1 cellular context compared by ENCODE assay signal in the genomic region with DNA sequence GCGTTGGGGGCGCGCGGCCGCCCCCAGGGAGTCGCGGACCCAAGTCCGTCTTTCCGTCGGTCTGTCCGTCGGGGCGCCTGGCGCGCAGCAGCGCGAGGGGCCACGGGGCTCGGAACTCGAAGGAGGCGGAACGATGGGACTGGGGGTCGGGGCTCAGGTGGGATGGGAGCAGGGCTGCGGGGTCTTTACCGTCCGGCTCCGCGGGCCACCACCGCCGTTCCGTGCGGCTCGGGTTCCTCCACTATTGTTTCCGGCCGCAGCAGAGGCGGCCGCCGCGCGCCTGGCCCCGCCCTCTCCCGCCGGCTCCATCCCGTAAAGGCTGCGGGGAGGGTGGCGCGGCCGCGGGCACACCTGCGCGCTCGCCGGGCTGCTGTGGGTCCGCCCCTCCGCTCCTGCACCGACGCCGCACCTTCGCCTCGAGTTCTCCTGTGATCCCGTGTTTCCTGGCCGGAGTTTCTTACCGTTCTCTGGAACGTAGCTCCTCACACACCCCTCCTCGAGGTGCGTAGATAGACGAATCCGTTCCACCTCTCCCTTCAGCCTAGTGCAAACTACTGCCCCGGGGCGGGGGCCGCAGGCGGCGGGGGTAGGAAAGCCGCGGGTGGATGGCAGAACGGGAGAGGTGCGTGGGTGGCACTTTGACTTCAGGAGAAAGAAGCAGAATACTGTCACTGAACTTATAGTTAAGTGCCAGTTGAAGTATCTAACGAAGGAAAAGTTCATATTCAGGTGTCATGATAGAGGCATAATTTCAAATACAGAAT.
A peak's percentile ranks its signal among the peaks of the same experiment; 100 is the strongest.
TF ChIP-seq lines count a peak whose summit lies in the region.

A gene (minus strand): TSS at position 243 of the 764 bp plus-strand sequence. CDS start 1,038 bp downstream, outside the sequence.

TF ChIP-seq in HepG2, 621 proteins besides CTCF, POLR2A, EP300 and RAD21 (continued from another document and continues in another):
- TF ChIP-seq, protein P1, sequence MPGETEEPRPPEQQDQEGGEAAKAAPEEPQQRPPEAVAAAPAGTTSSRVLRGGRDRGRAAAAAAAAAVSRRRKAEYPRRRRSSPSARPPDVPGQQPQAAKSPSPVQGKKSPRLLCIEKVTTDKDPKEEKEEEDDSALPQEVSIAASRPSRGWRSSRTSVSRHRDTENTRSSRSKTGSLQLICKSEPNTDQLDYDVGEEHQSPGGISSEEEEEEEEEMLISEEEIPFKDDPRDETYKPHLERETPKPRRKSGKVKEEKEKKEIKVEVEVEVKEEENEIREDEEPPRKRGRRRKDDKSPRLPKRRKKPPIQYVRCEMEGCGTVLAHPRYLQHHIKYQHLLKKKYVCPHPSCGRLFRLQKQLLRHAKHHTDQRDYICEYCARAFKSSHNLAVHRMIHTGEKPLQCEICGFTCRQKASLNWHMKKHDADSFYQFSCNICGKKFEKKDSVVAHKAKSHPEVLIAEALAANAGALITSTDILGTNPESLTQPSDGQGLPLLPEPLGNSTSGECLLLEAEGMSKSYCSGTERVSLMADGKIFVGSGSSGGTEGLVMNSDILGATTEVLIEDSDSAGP (CRISPR knock-in tag; IDR thresholded peaks at IDR 0.05; ENCODE audit: borderline replicate concordance), result peak; percentile 56; the same call in 1 of the 2 replicates
- TF ChIP-seq ZNF335 (CRISPR knock-in tag; IDR thresholded peaks at IDR 0.05) (0 out of 2 replicates have a peak, but pooled peaks have one; percentile 37), THYN1 (CRISPR knock-in tag; IDR thresholded peaks at IDR 0.05; ENCODE audit: borderline replicate concordance, low read depth) (no peak), SUZ12 (IDR thresholded peaks at IDR 0.05; ENCODE audit: low read depth, low read length) (no peak), ZNF12 (CRISPR knock-in tag; IDR thresholded peaks at IDR 0.05) (no peak), ZBTB20 (CRISPR knock-in tag; IDR thresholded peaks at IDR 0.05; ENCODE audit: borderline replicate concordance, low read depth) (no peak), JUN (CRISPR knock-in tag; IDR thresholded peaks at IDR 0.05) (no peak), ZNF432 (CRISPR knock-in tag; IDR thresholded peaks at IDR 0.05; ENCODE audit: borderline replicate concordance) (no peak; the same call in 1 of the 2 replicates), NFYC (CRISPR knock-in tag; IDR thresholded peaks at IDR 0.05) (no peak), ZNF678 (CRISPR knock-in tag; IDR thresholded peaks at IDR 0.05) (no peak), RBM22 (optimal IDR thresholded peaks at IDR 0.05; ENCODE audit: low read length) (no peak), ADNP (CRISPR knock-in tag; IDR thresholded peaks at IDR 0.05) (no peak), TAF1 (CRISPR knock-in tag; IDR thresholded peaks at IDR 0.05) (peak; percentile 96), PRMT3 (CRISPR knock-in tag; IDR thresholded peaks at IDR 0.05; ENCODE audit: borderline replicate concordance, low read depth) (no peak), ZNF329 (CRISPR knock-in tag; IDR thresholded peaks at IDR 0.05; ENCODE audit: low read depth) (no peak), ZNF839 (CRISPR knock-in tag; IDR thresholded peaks at IDR 0.05; ENCODE audit: borderline replicate concordance) (no peak), AHR (CRISPR knock-in tag; IDR thresholded peaks at IDR 0.05) (0 out of 2 replicates have a peak, but pooled peaks have one; percentile 47), IRX3 (CRISPR knock-in tag; IDR thresholded peaks at IDR 0.05; ENCODE audit: borderline replicate concordance, low read depth) (no peak), CREB1 (IDR thresholded peaks at IDR 0.05) (peak; percentile 31; the same call in 1 of the 2 replicates), CREB1 (CRISPR knock-in tag; IDR thresholded peaks at IDR 0.05) (no peak), SKI (IDR thresholded peaks at IDR 0.05; ENCODE audit: partially characterized antibody) (no peak), TP53 (CRISPR knock-in tag; conservative IDR thresholded peaks at IDR 0.05) (no peak), ZNF20 (CRISPR knock-in tag; IDR thresholded peaks at IDR 0.05) (no peak), ZNF781 (CRISPR knock-in tag; IDR thresholded peaks at IDR 0.05; ENCODE audit: borderline replicate concordance, not compliant biosample characterization) (no peak), ZFX (CRISPR knock-in tag; IDR thresholded peaks at IDR 0.05; ENCODE audit: low read depth) (peak; percentile 78), JARID2 (CRISPR knock-in tag; IDR thresholded peaks at IDR 0.05; ENCODE audit: insufficient replicate concordance) (no peak), ZNF788 (CRISPR knock-in tag; IDR thresholded peaks at IDR 0.05; ENCODE audit: borderline replicate concordance) (peak; percentile 67; the same call in 1 of the 2 replicates), ZNF674 (CRISPR knock-in tag; IDR thresholded peaks at IDR 0.05; ENCODE audit: low read depth) (peak; percentile 23; the same call in 1 of the 2 replicates), ZNF33A (CRISPR knock-in tag; IDR thresholded peaks at IDR 0.05; ENCODE audit: borderline replicate concordance) (no peak), ZNF703 (CRISPR knock-in tag; IDR thresholded peaks at IDR 0.05; ENCODE audit: borderline replicate concordance) (no peak; the same call in 1 of the 2 replicates), ZNF350 (CRISPR knock-in tag; IDR thresholded peaks at IDR 0.05; ENCODE audit: borderline replicate concordance, low read depth) (no peak), ZNF292 (CRISPR knock-in tag; IDR thresholded peaks at IDR 0.05; ENCODE audit: borderline replicate concordance, low read depth) (no peak), ZNF768 (CRISPR knock-in tag; IDR thresholded peaks at IDR 0.05) (no peak), ZNF383 (CRISPR knock-in tag; IDR thresholded peaks at IDR 0.05; ENCODE audit: borderline replicate concordance) (no peak)
- TF ChIP-seq, protein P2, sequence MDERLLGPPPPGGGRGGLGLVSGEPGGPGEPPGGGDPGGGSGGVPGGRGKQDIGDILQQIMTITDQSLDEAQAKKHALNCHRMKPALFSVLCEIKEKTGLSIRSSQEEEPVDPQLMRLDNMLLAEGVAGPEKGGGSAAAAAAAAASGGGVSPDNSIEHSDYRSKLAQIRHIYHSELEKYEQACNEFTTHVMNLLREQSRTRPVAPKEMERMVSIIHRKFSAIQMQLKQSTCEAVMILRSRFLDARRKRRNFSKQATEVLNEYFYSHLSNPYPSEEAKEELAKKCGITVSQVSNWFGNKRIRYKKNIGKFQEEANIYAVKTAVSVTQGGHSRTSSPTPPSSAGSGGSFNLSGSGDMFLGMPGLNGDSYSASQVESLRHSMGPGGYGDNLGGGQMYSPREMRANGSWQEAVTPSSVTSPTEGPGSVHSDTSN (CRISPR knock-in tag; IDR thresholded peaks at IDR 0.05), result no peak
- TF ChIP-seq, protein P3, sequence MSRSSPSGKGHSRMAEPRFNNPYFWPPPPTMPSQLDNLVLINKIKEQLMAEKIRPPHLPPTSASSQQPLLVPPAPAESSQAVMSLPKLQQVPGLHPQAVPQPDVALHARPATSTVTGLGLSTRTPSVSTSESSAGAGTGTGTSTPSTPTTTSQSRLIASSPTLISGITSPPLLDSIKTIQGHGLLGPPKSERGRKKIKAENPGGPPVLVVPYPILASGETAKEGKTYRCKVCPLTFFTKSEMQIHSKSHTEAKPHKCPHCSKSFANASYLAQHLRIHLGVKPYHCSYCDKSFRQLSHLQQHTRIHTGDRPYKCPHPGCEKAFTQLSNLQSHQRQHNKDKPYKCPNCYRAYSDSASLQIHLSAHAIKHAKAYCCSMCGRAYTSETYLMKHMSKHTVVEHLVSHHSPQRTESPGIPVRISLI (CRISPR knock-in tag; IDR thresholded peaks at IDR 0.05; ENCODE audit: borderline replicate concordance), result no peak
- TF ChIP-seq, protein P4, sequence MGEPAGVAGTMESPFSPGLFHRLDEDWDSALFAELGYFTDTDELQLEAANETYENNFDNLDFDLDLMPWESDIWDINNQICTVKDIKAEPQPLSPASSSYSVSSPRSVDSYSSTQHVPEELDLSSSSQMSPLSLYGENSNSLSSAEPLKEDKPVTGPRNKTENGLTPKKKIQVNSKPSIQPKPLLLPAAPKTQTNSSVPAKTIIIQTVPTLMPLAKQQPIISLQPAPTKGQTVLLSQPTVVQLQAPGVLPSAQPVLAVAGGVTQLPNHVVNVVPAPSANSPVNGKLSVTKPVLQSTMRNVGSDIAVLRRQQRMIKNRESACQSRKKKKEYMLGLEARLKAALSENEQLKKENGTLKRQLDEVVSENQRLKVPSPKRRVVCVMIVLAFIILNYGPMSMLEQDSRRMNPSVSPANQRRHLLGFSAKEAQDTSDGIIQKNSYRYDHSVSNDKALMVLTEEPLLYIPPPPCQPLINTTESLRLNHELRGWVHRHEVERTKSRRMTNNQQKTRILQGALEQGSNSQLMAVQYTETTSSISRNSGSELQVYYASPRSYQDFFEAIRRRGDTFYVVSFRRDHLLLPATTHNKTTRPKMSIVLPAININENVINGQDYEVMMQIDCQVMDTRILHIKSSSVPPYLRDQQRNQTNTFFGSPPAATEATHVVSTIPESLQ (CRISPR knock-in tag; conservative IDR thresholded peaks at IDR 0.05), result no peak
- TF ChIP-seq, protein P5, sequence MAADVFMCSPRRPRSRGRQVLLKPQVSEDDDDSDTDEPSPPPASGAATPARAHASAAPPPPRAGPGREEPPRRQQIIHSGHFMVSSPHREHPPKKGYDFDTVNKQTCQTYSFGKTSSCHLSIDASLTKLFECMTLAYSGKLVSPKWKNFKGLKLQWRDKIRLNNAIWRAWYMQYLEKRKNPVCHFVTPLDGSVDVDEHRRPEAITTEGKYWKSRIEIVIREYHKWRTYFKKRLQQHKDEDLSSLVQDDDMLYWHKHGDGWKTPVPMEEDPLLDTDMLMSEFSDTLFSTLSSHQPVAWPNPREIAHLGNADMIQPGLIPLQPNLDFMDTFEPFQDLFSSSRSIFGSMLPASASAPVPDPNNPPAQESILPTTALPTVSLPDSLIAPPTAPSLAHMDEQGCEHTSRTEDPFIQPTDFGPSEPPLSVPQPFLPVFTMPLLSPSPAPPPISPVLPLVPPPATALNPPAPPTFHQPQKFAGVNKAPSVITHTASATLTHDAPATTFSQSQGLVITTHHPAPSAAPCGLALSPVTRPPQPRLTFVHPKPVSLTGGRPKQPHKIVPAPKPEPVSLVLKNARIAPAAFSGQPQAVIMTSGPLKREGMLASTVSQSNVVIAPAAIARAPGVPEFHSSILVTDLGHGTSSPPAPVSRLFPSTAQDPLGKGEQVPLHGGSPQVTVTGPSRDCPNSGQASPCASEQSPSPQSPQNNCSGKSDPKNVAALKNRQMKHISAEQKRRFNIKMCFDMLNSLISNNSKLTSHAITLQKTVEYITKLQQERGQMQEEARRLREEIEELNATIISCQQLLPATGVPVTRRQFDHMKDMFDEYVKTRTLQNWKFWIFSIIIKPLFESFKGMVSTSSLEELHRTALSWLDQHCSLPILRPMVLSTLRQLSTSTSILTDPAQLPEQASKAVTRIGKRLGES (CRISPR knock-in tag; IDR thresholded peaks at IDR 0.05; ENCODE audit: borderline replicate concordance), result no peak
- TF ChIP-seq, protein P6, sequence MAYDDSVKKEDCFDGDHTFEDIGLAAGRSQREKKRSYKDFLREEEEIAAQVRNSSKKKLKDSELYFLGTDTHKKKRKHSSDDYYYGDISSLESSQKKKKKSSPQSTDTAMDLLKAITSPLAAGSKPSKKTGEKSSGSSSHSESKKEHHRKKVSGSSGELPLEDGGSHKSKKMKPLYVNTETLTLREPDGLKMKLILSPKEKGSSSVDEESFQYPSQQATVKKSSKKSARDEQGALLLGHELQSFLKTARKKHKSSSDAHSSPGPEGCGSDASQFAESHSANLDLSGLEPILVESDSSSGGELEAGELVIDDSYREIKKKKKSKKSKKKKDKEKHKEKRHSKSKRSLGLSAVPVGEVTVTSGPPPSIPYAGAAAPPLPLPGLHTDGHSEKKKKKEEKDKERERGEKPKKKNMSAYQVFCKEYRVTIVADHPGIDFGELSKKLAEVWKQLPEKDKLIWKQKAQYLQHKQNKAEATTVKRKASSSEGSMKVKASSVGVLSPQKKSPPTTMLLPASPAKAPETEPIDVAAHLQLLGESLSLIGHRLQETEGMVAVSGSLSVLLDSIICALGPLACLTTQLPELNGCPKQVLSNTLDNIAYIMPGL (CRISPR knock-in tag; IDR thresholded peaks at IDR 0.05; ENCODE audit: borderline replicate concordance in 1 of 2, low read depth in 1 of 2), result peak; percentile 29 to 31; a peak in 2 of 4 replicates
- TF ChIP-seq, protein P7, sequence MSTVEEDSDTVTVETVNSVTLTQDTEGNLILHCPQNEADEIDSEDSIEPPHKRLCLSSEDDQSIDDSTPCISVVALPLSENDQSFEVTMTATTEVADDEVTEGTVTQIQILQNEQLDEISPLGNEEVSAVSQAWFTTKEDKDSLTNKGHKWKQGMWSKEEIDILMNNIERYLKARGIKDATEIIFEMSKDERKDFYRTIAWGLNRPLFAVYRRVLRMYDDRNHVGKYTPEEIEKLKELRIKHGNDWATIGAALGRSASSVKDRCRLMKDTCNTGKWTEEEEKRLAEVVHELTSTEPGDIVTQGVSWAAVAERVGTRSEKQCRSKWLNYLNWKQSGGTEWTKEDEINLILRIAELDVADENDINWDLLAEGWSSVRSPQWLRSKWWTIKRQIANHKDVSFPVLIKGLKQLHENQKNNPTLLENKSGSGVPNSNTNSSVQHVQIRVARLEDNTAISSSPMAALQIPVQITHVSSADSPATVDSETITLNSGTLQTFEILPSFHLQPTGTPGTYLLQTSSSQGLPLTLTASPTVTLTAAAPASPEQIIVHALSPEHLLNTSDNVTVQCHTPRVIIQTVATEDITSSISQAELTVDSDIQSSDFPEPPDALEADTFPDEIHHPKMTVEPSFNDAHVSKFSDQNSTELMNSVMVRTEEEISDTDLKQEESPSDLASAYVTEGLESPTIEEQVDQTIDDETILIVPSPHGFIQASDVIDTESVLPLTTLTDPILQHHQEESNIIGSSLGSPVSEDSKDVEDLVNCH (CRISPR knock-in tag; IDR thresholded peaks at IDR 0.05), result no peak
- TF ChIP-seq, protein P8, sequence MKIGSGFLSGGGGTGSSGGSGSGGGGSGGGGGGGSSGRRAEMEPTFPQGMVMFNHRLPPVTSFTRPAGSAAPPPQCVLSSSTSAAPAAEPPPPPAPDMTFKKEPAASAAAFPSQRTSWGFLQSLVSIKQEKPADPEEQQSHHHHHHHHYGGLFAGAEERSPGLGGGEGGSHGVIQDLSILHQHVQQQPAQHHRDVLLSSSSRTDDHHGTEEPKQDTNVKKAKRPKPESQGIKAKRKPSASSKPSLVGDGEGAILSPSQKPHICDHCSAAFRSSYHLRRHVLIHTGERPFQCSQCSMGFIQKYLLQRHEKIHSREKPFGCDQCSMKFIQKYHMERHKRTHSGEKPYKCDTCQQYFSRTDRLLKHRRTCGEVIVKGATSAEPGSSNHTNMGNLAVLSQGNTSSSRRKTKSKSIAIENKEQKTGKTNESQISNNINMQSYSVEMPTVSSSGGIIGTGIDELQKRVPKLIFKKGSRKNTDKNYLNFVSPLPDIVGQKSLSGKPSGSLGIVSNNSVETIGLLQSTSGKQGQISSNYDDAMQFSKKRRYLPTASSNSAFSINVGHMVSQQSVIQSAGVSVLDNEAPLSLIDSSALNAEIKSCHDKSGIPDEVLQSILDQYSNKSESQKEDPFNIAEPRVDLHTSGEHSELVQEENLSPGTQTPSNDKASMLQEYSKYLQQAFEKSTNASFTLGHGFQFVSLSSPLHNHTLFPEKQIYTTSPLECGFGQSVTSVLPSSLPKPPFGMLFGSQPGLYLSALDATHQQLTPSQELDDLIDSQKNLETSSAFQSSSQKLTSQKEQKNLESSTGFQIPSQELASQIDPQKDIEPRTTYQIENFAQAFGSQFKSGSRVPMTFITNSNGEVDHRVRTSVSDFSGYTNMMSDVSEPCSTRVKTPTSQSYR (CRISPR knock-in tag; IDR thresholded peaks at IDR 0.05; ENCODE audit: borderline replicate concordance), result no peak
- TF ChIP-seq, protein P9, sequence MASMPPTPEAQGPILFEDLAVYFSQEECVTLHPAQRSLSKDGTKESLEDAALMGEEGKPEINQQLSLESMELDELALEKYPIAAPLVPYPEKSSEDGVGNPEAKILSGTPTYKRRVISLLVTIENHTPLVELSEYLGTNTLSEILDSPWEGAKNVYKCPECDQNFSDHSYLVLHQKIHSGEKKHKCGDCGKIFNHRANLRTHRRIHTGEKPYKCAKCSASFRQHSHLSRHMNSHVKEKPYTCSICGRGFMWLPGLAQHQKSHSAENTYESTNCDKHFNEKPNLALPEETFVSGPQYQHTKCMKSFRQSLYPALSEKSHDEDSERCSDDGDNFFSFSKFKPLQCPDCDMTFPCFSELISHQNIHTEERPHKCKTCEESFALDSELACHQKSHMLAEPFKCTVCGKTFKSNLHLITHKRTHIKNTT (CRISPR knock-in tag; IDR thresholded peaks at IDR 0.05), result peak; percentile 47; the same call in 1 of the 2 replicates
